8 cellular contexts compared by ENCODE assay signal in genomic region chr17:5468075-5468473, GRCh38. TPM values are rescaled to one million over a fixed set of nuclear protein-coding genes. Genes with fewer than 3 reads are reported as not detected.
DNase-seq lines count a peak whose midpoint lies in the region; ATAC-seq and TF ChIP-seq lines count a peak whose summit lies in the region.

No MANE protein-coding gene starts in this region.

- H3K9ac ChIP-seq in GM23248 (peak overlapping the region; percentile 80), SU-DHL-6 (ENCODE audit: low read length) (peak overlapping the region; percentile 94), neural cell (ENCODE audit: low read length) (peak overlapping the region; percentile 75)

- peak overlapping the region; percentile 100 for H2AFZ ChIP-seq in GM23248
- H2AFZ ChIP-seq in SU-DHL-6 (ENCODE audit: low read depth, low read length, severe bottlenecking): peak overlapping the region; percentile 38
- H2AFZ ChIP-seq in neural cell (ENCODE audit: low read depth, low read length): peak overlapping the region; percentile 43

- peak overlapping the region; percentile 87 for H3K27ac Mint-ChIP-seq in endothelial cell (ENCODE audit: unreplicated experiment)

- in situ Hi-C loops in GM23248 (cut with MboI): loop anchor here (25.0 kb wide), 2 partner anchors 94 to 969 kb away; partner anchors contain the start of genes AIPL1 and PIMREG

- H3K36me3 Mint-ChIP-seq in endothelial cell (ENCODE audit: low read depth, unreplicated experiment): peaks cover 17% of the 10 kb centered on the region

- no peaks in the 10 kb centered on the region for H3K9me2 ChIP-seq in GM23248 (ENCODE audit: insufficient read depth)
- no peaks in the 10 kb centered on the region for H3K9me2 ChIP-seq in SU-DHL-6 (replicated peaks; ENCODE audit: insufficient read depth, low read length)
- no peaks in the 10 kb centered on the region for H3K9me2 ChIP-seq in neural cell (ENCODE audit: insufficient read depth, low read length)

- no peak for ATAC-seq in HG03378 (IDR thresholded peaks at IDR 0.05; ENCODE audit: unreplicated experiment)

- H4K20me1 ChIP-seq in GM23248 (ENCODE audit: insufficient read depth) (no peaks in the 10 kb centered on the region), SU-DHL-6 (ENCODE audit: low read depth, low read length) (peaks cover 3% of the 10 kb centered on the region; the same call in 1 of the 2 replicates), neural cell (ENCODE audit: insufficient read depth) (no peaks in the 10 kb centered on the region)

- WGBS in GM23248 (ENCODE audit: low coverage in 1 of 2, low lambda C conversion rate in 2 of 2, missing lambda C conversion rate in 2 of 2), 2 experiments: 1 to 2% methylated on average over 16 to 17 of the region's 17 CpGs

- peak overlapping the region; percentile 84 for H3K4me2 ChIP-seq in GM23248 (ENCODE audit: unreplicated experiment)
- H3K4me2 ChIP-seq in SU-DHL-6 (ENCODE audit: low read depth, low read length, poor library complexity, severe bottlenecking): peak overlapping the region; percentile 81
- peak overlapping the region; percentile 32 for H3K4me2 ChIP-seq in neural cell (ENCODE audit: low read length)

- no peak for TF ChIP-seq EP300 in neural cell (conservative IDR thresholded peaks at IDR 0.05; ENCODE audit: poor library complexity, severe bottlenecking)

- peaks cover 28% of the 10 kb centered on the region for H3K4me1 Mint-ChIP-seq in endothelial cell (ENCODE audit: unreplicated experiment)

- H3K9me3 ChIP-seq in GM23248 (ENCODE audit: low read depth): no peaks in the 10 kb centered on the region
- no peaks in the 10 kb centered on the region for H3K9me3 ChIP-seq in SU-DHL-6 (ENCODE audit: insufficient read depth, low read length)
- H3K9me3 ChIP-seq in neural cell (ENCODE audit: low read length): no peaks in the 10 kb centered on the region

- no peaks in the 10 kb centered on the region for H3K9me3 Mint-ChIP-seq in endothelial cell (ENCODE audit: unreplicated experiment)

- TF ChIP-seq CTCF in AG09309 (IDR thresholded peaks at IDR 0.05; ENCODE audit: control insufficient read depth, insufficient read depth, low read depth, low read length, missing control alignments): no peak
- TF ChIP-seq CTCF in SU-DHL-6 (IDR thresholded peaks at IDR 0.05; ENCODE audit: insufficient read depth, low read length, poor library complexity, severe bottlenecking): no peak
- no peak for TF ChIP-seq CTCF in endothelial cell (IDR thresholded peaks at IDR 0.05; ENCODE audit: unreplicated experiment)
- no peak for TF ChIP-seq CTCF in neural cell (IDR thresholded peaks at IDR 0.05; ENCODE audit: poor library complexity, severe bottlenecking)

- peaks cover 3% of the 10 kb centered on the region for H3K27me3 Mint-ChIP-seq in endothelial cell (ENCODE audit: unreplicated experiment)

- peaks cover 36% of the 10 kb centered on the region for H3F3A ChIP-seq in GM23248 (ENCODE audit: insufficient read depth)
- peaks cover 22% of the 10 kb centered on the region for H3F3A ChIP-seq in SU-DHL-6 (ENCODE audit: insufficient read depth)
- H3F3A ChIP-seq in neural cell (ENCODE audit: insufficient read depth, low read length, poor library complexity, severe bottlenecking): peaks cover 5% of the 10 kb centered on the region

- peaks cover 12% of the 10 kb centered on the region for H3K4me1 ChIP-seq in GM23248 (ENCODE audit: insufficient read depth)

- H3K27ac ChIP-seq in GM23248 (peak overlapping the region; percentile 55), SU-DHL-6 (ENCODE audit: low read depth, low read length) (peak overlapping the region; percentile 59), neural cell (ENCODE audit: low read length) (peak overlapping the region; percentile 61)

- H3K27me3 ChIP-seq in GM23248 (replicated peaks; ENCODE audit: insufficient read depth) (no peaks in the 10 kb centered on the region), SU-DHL-6 (ENCODE audit: low read length) (no peaks in the 10 kb centered on the region), neural cell (ENCODE audit: insufficient read depth, low read depth, low read length) (no peaks in the 10 kb centered on the region)

- H3K79me2 ChIP-seq in GM23248 (ENCODE audit: insufficient read depth): peaks cover 56% of the 10 kb centered on the region
- peaks cover 55% of the 10 kb centered on the region for H3K79me2 ChIP-seq in SU-DHL-6 (ENCODE audit: insufficient read depth, low read length)
- H3K79me2 ChIP-seq in neural cell (replicated peaks; ENCODE audit: insufficient read depth, low read length): peaks cover 42% of the 10 kb centered on the region

- H3K4me3 ChIP-seq in AG09309 (ENCODE audit: control insufficient read depth, low read depth, low read length): peak overlapping the region; percentile 89
- peak overlapping the region; percentile 99 for H3K4me3 ChIP-seq in GM23248
- peak overlapping the region; percentile 80 for H3K4me3 ChIP-seq in SU-DHL-6 (ENCODE audit: insufficient read depth, low read length, poor library complexity, severe bottlenecking)
- peak overlapping the region; percentile 97 for H3K4me3 ChIP-seq in neural cell (ENCODE audit: low read length)

- H3K36me3 ChIP-seq in GM23248 (ENCODE audit: low read depth) (peaks cover under 1% of the 10 kb centered on the region; the same call in 1 of the 2 replicates), SU-DHL-6 (ENCODE audit: low read length) (peaks cover 4% of the 10 kb centered on the region; the same call in 1 of the 2 replicates), neural cell (ENCODE audit: insufficient read depth, low read length) (no peaks in the 10 kb centered on the region)

- no peak for TF ChIP-seq RAD21 in neural cell (conservative IDR thresholded peaks at IDR 0.05)

- peak overlapping the region; percentile 98 for H3K4me3 Mint-ChIP-seq in endothelial cell (ENCODE audit: unreplicated experiment)

- DNase-seq in AG09309 (ENCODE audit: low read depth) (no peak), GM23248 (no peak), endothelial cell (ENCODE audit: low spot score) (peak; percentile 21), cortex of kidney (lab: John Stamatoyannopoulos, UW) (no peak)
- DNase-seq in effector CD8-positive, alpha-beta T cell (lab: John Stamatoyannopoulos, UW): no peak

TF ChIP-seq in neural cell, 6 proteins besides CTCF, POLR2A, EP300 and RAD21:
- TF ChIP-seq REST (IDR thresholded peaks at IDR 0.05; ENCODE audit: borderline replicate concordance) (no peak), SMC3 (conservative IDR thresholded peaks at IDR 0.05; ENCODE audit: poor library complexity) (no peak), TAF1 (IDR thresholded peaks at IDR 0.05; ENCODE audit: low read depth) (no peak), POLR2AphosphoS5 (IDR thresholded peaks at IDR 0.05) (no peak), EZH2 (IDR thresholded peaks at IDR 0.05; ENCODE audit: borderline replicate concordance, insufficient read depth, low read length, poor library complexity, severe bottlenecking) (no peak), MXI1 (conservative IDR thresholded peaks at IDR 0.05; ENCODE audit: poor library complexity, severe bottlenecking) (no peak)

RNA-seq across cellular contexts. Expression of gene DHX33, which starts 0.7 kb away (rescaled TPM):
- total RNA-seq in GM23248 (2014; rRNA removed; shearing (Covaris generic)): 4.4 and 6.3 TPM in 2 replicates
- polyA plus RNA-seq in GM23248 (2016; fragmentation: Nextera tagmentation; extraction: Ambion mirVana) (2.2 and 3.0 TPM in 2 replicates), neural cell (12.4 and 14.2 TPM in 2 replicates)
- 18.4 TPM for total RNA-seq in endothelial cell (ENCODE audit: unreplicated experiment)
- 21.4 and 24.3 TPM in 2 replicates for polyA minus RNA-seq in neural cell

RNA-seq across cellular contexts. Expression of gene DERL2, which starts 17.9 kb away (rescaled TPM):
- 38.6 and 70.7 TPM in 2 replicates for total RNA-seq in GM23248 (2014; rRNA removed; shearing (Covaris generic))
- polyA plus RNA-seq in GM23248 (2016; fragmentation: Nextera tagmentation; extraction: Ambion mirVana) (159 and 160 TPM in 2 replicates), neural cell (54.9 and 64.4 TPM in 2 replicates)
- total RNA-seq in endothelial cell (ENCODE audit: unreplicated experiment): 83.4 TPM
- polyA minus RNA-seq in neural cell: 72.1 and 73.3 TPM in 2 replicates

RNA-seq across cellular contexts. Expression of gene MIS12, which starts 18.3 kb away (rescaled TPM):
- 13.4 and 20.2 TPM in 2 replicates for total RNA-seq in GM23248 (2014; rRNA removed; shearing (Covaris generic))
- polyA plus RNA-seq in GM23248 (2016; fragmentation: Nextera tagmentation; extraction: Ambion mirVana): 10.5 and 12.9 TPM in 2 replicates
- 17.2 TPM for total RNA-seq in endothelial cell (ENCODE audit: unreplicated experiment)
- 41.4 and 47.5 TPM in 2 replicates for polyA plus RNA-seq in neural cell
- 34.4 and 37.7 TPM in 2 replicates for polyA minus RNA-seq in neural cell

RNA-seq across cellular contexts. Expression of gene C1QBP, which starts 29.1 kb away (rescaled TPM):
- total RNA-seq in GM23248 (2014; rRNA removed; shearing (Covaris generic)): 119 and 131 TPM in 2 replicates
- polyA plus RNA-seq in GM23248 (2016; fragmentation: Nextera tagmentation; extraction: Ambion mirVana) (235 and 241 TPM in 2 replicates), neural cell (222 and 247 TPM in 2 replicates)
- 100 TPM for total RNA-seq in endothelial cell (ENCODE audit: unreplicated experiment)
- polyA minus RNA-seq in neural cell: 89.6 and 106 TPM in 2 replicates

RNA-seq across cellular contexts. Expression of gene RPAIN, which starts 48.1 kb away (rescaled TPM):
- 9.0 and 15.7 TPM in 2 replicates for total RNA-seq in GM23248 (2014; rRNA removed; shearing (Covaris generic))
- polyA plus RNA-seq in GM23248 (2016; fragmentation: Nextera tagmentation; extraction: Ambion mirVana) (21.4 and 22.0 TPM in 2 replicates), neural cell (438 and 451 TPM in 2 replicates)
- total RNA-seq in endothelial cell (ENCODE audit: unreplicated experiment): 47.7 TPM
- 134 and 149 TPM in 2 replicates for polyA minus RNA-seq in neural cell

Comparison
In these comparisons a context has a peak if more than half of its experiments do, and no peak if none do; other contexts are left out.
1. H2AFZ ChIP-seq: peak in every context shown above with its lines; median percentile 100 in GM23248; 43 in neural cell; 38 in SU-DHL-6.
2. H3K4me2 ChIP-seq: peak in every context shown above with its lines; median percentile 84 in GM23248; 81 in SU-DHL-6; 32 in neural cell.